ENCODE assay signal across 30 cellular contexts in genomic region chr16:87410958-87411357, GRCh38. TPM values are rescaled to one million over a fixed set of nuclear protein-coding genes. Genes with fewer than 3 reads are reported as not detected.
DNase-seq lines count a peak whose midpoint lies in the region; ATAC-seq and TF ChIP-seq lines count a peak whose summit lies in the region.
"Had no signal": no experiment of that assay in that cellular context is flagged by ENCODE, and none has a peak within 500 bp of the region (broad histone marks: within the 10 kb centered on the region; RNA-seq: fewer than 3 reads in every experiment).

No MANE protein-coding gene starts in this region.

- peaks cover 58% of the 10 kb centered on the region for H3K36me3 Mint-ChIP-seq in GM23338 (ENCODE audit: low read depth)
- H3K36me3 Mint-ChIP-seq in chondrocyte (ENCODE audit: low read depth) = peaks cover 32% of the 10 kb centered on the region

- no peak overlapping the region for H4K8ac ChIP-seq in mesendoderm (ENCODE audit: low read depth, low read length)

- H3K4me3 ChIP-seq in GM23338 (no peak overlapping the region), mesendoderm (ENCODE audit: low read length) (no peak overlapping the region), ascending aorta (no peak overlapping the region)
- H3K4me3 ChIP-seq: BLaER1 had no signal

- no peak overlapping the region for H2BK5ac ChIP-seq in mesendoderm (ENCODE audit: low read length)

- no peaks in the 10 kb centered on the region for H3K79me1 ChIP-seq in mesendoderm (ENCODE audit: low read length)

- peak; percentile 40 for DNase-seq in GM23338 (ENCODE audit: low spot score)
- peak; percentile 75 for DNase-seq in chondrocyte (ENCODE audit: low spot score)
- DNase-seq in mesendoderm = peak; percentile 24
- no peak for DNase-seq in ascending aorta (ENCODE audit: low spot score in 2 of 2)
- DNase-seq in SK-N-DZ (ENCODE audit: low spot score) = no peak
- DNase-seq: ACHN; activated CD4-positive, alpha-beta memory T cell treated with anti-CD3 and anti-CD28 coated beads, Interleukin-2, amount 10 ng/mL, durations not matched to agents 7 days and 5 days; activated CD8-positive, alpha-beta memory T cell treated with anti-CD3 and anti-CD28 coated beads, Interleukin-2, amount 50 U/mL, for 4 hours; activated naive CD4-positive, alpha-beta T cell treated with anti-CD3 and anti-CD28 coated beads, Interleukin-2, amount 50 U/mL, for 16 hours; DMS53; hypothalamus; left ventricle myocardium superior; naive B cell; NCI-H1417; NCI-H2029 treated with DMSO at 0.1 percent for 48 hours; NCI-H526; NK-92 treated with Interleukin-12 subunit alpha and Interleukin-12 subunit beta, amount 100 ng/mL, for 24 hours; PC-3; SK-N-SH; substantia nigra; T-helper 2 cell; trophoblast cell had no signal

- H2AK5ac ChIP-seq in mesendoderm (ENCODE audit: low read length) = no peak overlapping the region

- H3K27ac Mint-ChIP-seq in GM23338 (peak overlapping the region; percentile 43; the same call in 1 of the 2 replicates), chondrocyte (ENCODE audit: unreplicated experiment) (no peak overlapping the region)
- H3K27ac Mint-ChIP-seq: activated CD4-positive, alpha-beta memory T cell treated with anti-CD3 and anti-CD28 coated beads, Interleukin-2, amount 10 ng/mL, durations not matched to agents 7 days and 5 days; activated T-helper 2 cell treated with anti-CD3 and anti-CD28 coated beads, Interferon-gamma antibody, Interleukin-2, Interleukin-4, amounts not matched to agents 10 μg/mL and 5 μg/mL and 100 μg/mL, durations not matched to agents 14 hours and 24 hours and 36 hours; mesothelial cell of epicardium; naive B cell; stimulated activated effector memory CD8-positive, alpha-beta T cell treated with anti-CD3 and anti-CD28 coated beads, Interleukin-12 subunit alpha, Interleukin-12 subunit beta, amount 100 ng/mL, for 72 hours had no signal

- TF ChIP-seq CTCF in 22Rv1 (IDR thresholded peaks at IDR 0.05) = peak; percentile 35; the same call in 1 of the 2 replicates
- TF ChIP-seq CTCF in GM23338 (conservative IDR thresholded peaks at IDR 0.05; ENCODE audit: low read depth in 2 of 2) = peak in 1 of 2 experiments; percentile 57; a peak in 2 of 4 replicates
- peak; percentile 33 for TF ChIP-seq CTCF in chondrocyte (IDR thresholded peaks at IDR 0.05)
- TF ChIP-seq CTCF in ascending aorta (IDR thresholded peaks at IDR 0.05) = no peak

- no peak overlapping the region for H2AFZ ChIP-seq in GM23338

- no peaks in the 10 kb centered on the region for H3K9me3 ChIP-seq in ascending aorta
- H3K9me3 ChIP-seq: BLaER1, SK-N-SH had no signal

- H3K27me3 ChIP-seq in GM23338 (ENCODE audit: insufficient read depth) (no peaks in the 10 kb centered on the region), mesendoderm (ENCODE audit: insufficient read depth, low read length, poor library complexity) (no peaks in the 10 kb centered on the region), ascending aorta (no peaks in the 10 kb centered on the region)
- H3K27me3 ChIP-seq: BLaER1 had no signal

- peak; percentile 71 for ATAC-seq in GM23338
- ATAC-seq in HG03354 (IDR thresholded peaks at IDR 0.05; ENCODE audit: poor library complexity, severe bottlenecking, unreplicated experiment) = no peak
- no peak for ATAC-seq in GM19395 (IDR thresholded peaks at IDR 0.05; ENCODE audit: unreplicated experiment)
- ATAC-seq: left ventricle myocardium superior; PC-3; stimulated activated effector memory CD8-positive, alpha-beta T cell treated with anti-CD3 and anti-CD28 coated beads, Interleukin-12 subunit alpha, Interleukin-12 subunit beta, amount 100 ng/mL, for 72 hours had no signal

- H3K56ac ChIP-seq in mesendoderm (ENCODE audit: low read length) = no peak overlapping the region

- H3K4me3 Mint-ChIP-seq in GM23338 (no peak overlapping the region), chondrocyte (ENCODE audit: unreplicated experiment) (no peak overlapping the region)
- H3K4me3 Mint-ChIP-seq: activated CD4-positive, alpha-beta memory T cell treated with anti-CD3 and anti-CD28 coated beads, Interleukin-2, amount 10 ng/mL, durations not matched to agents 7 days and 5 days; mesothelial cell of epicardium; naive B cell; stimulated activated effector memory CD8-positive, alpha-beta T cell treated with anti-CD3 and anti-CD28 coated beads, Interleukin-12 subunit alpha, Interleukin-12 subunit beta, amount 100 ng/mL, for 72 hours had no signal

- H3K27me3 Mint-ChIP-seq in GM23338 (ENCODE audit: insufficient read depth, low read depth, poor library complexity) (peaks cover 9% of the 10 kb centered on the region), chondrocyte (ENCODE audit: low read depth) (no peaks in the 10 kb centered on the region)
- H3K27me3 Mint-ChIP-seq: activated CD4-positive, alpha-beta memory T cell treated with anti-CD3 and anti-CD28 coated beads, Interleukin-2, amount 10 ng/mL, durations not matched to agents 7 days and 5 days; naive B cell had no signal

- H3K36me3 ChIP-seq in GM23338 (ENCODE audit: insufficient read depth) (no peaks in the 10 kb centered on the region), mesendoderm (ENCODE audit: control insufficient read depth, insufficient read depth, low read length) (peaks cover 4% of the 10 kb centered on the region), ascending aorta (peaks cover 57 to 83% of the 10 kb centered on the region in 2 donors)

- peaks cover 3% of the 10 kb centered on the region; the same call in 1 of the 2 replicates for H4K20me1 ChIP-seq in GM23338 (replicated peaks; ENCODE audit: insufficient read depth)

- no peak overlapping the region for H3K9ac ChIP-seq in mesendoderm (ENCODE audit: low read length)
- H3K9ac ChIP-seq: BLaER1, SK-N-SH had no signal

- H3K4me1 Mint-ChIP-seq in GM23338 (peaks cover 3% of the 10 kb centered on the region; the same call in 1 of the 3 replicates), chondrocyte (ENCODE audit: low read depth) (peaks cover 14% of the 10 kb centered on the region)
- H3K4me1 Mint-ChIP-seq: mesothelial cell of epicardium, naive B cell had no signal

- H3K9me3 Mint-ChIP-seq in GM23338 (no peaks in the 10 kb centered on the region), chondrocyte (ENCODE audit: low read depth) (no peaks in the 10 kb centered on the region)
- H3K9me3 Mint-ChIP-seq: activated CD4-positive, alpha-beta memory T cell treated with anti-CD3 and anti-CD28 coated beads, Interleukin-2, amount 10 ng/mL, durations not matched to agents 7 days and 5 days; activated T-helper 2 cell treated with anti-CD3 and anti-CD28 coated beads, Interferon-gamma antibody, Interleukin-2, Interleukin-4, amounts not matched to agents 10 μg/mL and 5 μg/mL and 100 μg/mL, durations not matched to agents 14 hours and 24 hours and 36 hours; mesothelial cell of epicardium; naive B cell; stimulated activated effector memory CD8-positive, alpha-beta T cell treated with anti-CD3 and anti-CD28 coated beads, Interleukin-12 subunit alpha, Interleukin-12 subunit beta, amount 100 ng/mL, for 72 hours had no signal

- H3K4me1 ChIP-seq in GM23338 (ENCODE audit: insufficient read depth) (no peaks in the 10 kb centered on the region), mesendoderm (ENCODE audit: control insufficient read depth, low read depth, low read length) (no peaks in the 10 kb centered on the region), ascending aorta (no peaks in the 10 kb centered on the region)
- H3K4me1 ChIP-seq: BLaER1 had no signal

- no peaks in the 10 kb centered on the region for H3K79me2 ChIP-seq in GM23338 (replicated peaks; ENCODE audit: insufficient read depth)
- no peaks in the 10 kb centered on the region for H3K79me2 ChIP-seq in mesendoderm (ENCODE audit: control insufficient read depth, insufficient read depth, low read length)

- no peak overlapping the region for H2BK120ac ChIP-seq in mesendoderm (ENCODE audit: low read depth, low read length)

- intact Hi-C loops in ascending aorta (cut with DNase I) = no loop called here

- H3K27ac ChIP-seq in 22Rv1 = no peak overlapping the region
- no peak overlapping the region for H3K27ac ChIP-seq in GM23338 (ENCODE audit: low read depth)
- H3K27ac ChIP-seq in mesendoderm (ENCODE audit: low read depth, low read length) = no peak overlapping the region
- no peak overlapping the region for H3K27ac ChIP-seq in ascending aorta
- H3K27ac ChIP-seq: BLaER1, HL-60 had no signal

- H3K4ac ChIP-seq in mesendoderm (ENCODE audit: low read depth, low read length) = no peak overlapping the region

- H3K4me2 ChIP-seq in GM23338 = no peak overlapping the region
- H3K4me2 ChIP-seq in mesendoderm (ENCODE audit: low read length) = no peak overlapping the region
- H3K4me2 ChIP-seq: BLaER1, SK-N-SH had no signal

- no peak overlapping the region for H4K5ac ChIP-seq in mesendoderm (ENCODE audit: low read length)

- no peak overlapping the region for H2BK15ac ChIP-seq in mesendoderm (replicated peaks; ENCODE audit: low read depth)

- H3K9me2 ChIP-seq in GM23338 (ENCODE audit: insufficient read depth) = no peaks in the 10 kb centered on the region
- H3K9me2 ChIP-seq: SK-N-SH had no signal

- H3K18ac ChIP-seq in mesendoderm (ENCODE audit: low read length) = no peak overlapping the region

- no peak overlapping the region for H3K23ac ChIP-seq in mesendoderm (ENCODE audit: low read length)

- H3F3A ChIP-seq in GM23338 (replicated peaks; ENCODE audit: low read depth) = no peaks in the 10 kb centered on the region

- no CpG with 5 or more reads among the region's 13 CpGs for WGBS in mesendoderm (ENCODE audit: extremely low coverage, insufficient coverage, low lambda C conversion rate)

TF ChIP-seq in GM23338, 12 proteins besides CTCF, POLR2A, EP300 and RAD21 (continues in another document):
- TF ChIP-seq POLR2AphosphoS5 (IDR thresholded peaks at IDR 0.05; ENCODE audit: low read depth) = no peak

RNA-seq across cellular contexts. Expression of gene MAP1LC3B, which starts 18.8 kb away (rescaled TPM):
- total RNA-seq in GM23338 (2014; rRNA removed; shearing (Covaris generic)) = 35.9 and 42.6 TPM in 2 replicates
- polyA plus RNA-seq in GM23338 (2016; fragmentation: Nextera tagmentation; extraction: Ambion mirVana) = 75.0 and 80.2 TPM in 2 replicates
- 139 to 189 TPM (median 186 TPM) in 3 replicates for total RNA-seq in chondrocyte
- polyA plus RNA-seq in mesendoderm (2013, experiment 1 of 2) = 36.8 TPM
- polyA plus RNA-seq in mesendoderm (2013, experiment 2 of 2) = 35.1 TPM
- total RNA-seq in ascending aorta = 37.0 TPM
- polyA plus RNA-seq in SK-N-DZ (2014; cell fraction: cytosol; rRNA removed) = 20.0 and 20.9 TPM in 2 replicates
- polyA plus RNA-seq in SK-N-DZ (2014; cell fraction: nucleus; rRNA removed) = 12.2 and 28.2 TPM in 2 replicates

RNA-seq across cellular contexts. Expression of gene FBXO31, which starts 27.4 kb away (rescaled TPM):
- total RNA-seq in GM23338 (2014; rRNA removed; shearing (Covaris generic)) = 11.3 and 23.8 TPM in 2 replicates
- 4.5 and 7.0 TPM in 2 replicates for polyA plus RNA-seq in GM23338 (2016; fragmentation: Nextera tagmentation; extraction: Ambion mirVana)
- total RNA-seq in chondrocyte (30.3 to 37.2 TPM (median 30.6 TPM) in 3 replicates), ascending aorta (224 TPM)
- polyA plus RNA-seq in mesendoderm (2013, experiment 1 of 2) = 10.0 TPM
- polyA plus RNA-seq in mesendoderm (2013, experiment 2 of 2) = 10.3 TPM
- 16.3 and 28.1 TPM in 2 replicates for polyA plus RNA-seq in SK-N-DZ (2014; cell fraction: cytosol; rRNA removed)
- 25.0 and 32.5 TPM in 2 replicates for polyA plus RNA-seq in SK-N-DZ (2014; cell fraction: nucleus; rRNA removed)

Comparison
In these comparisons a context has a peak if more than half of its experiments do, and no peak if none do; other contexts are left out.
1. CTCF ChIP-seq: peak in 22Rv1 (single experiment) and chondrocyte (single experiment); none in ascending aorta (0 of 3).
2. DNase-seq: peak in GM23338 (single experiment), chondrocyte (single experiment) and mesendoderm (single experiment); none in ascending aorta (0 of 2) and SK-N-DZ (single experiment).